9 cellular contexts compared by ENCODE assay signal in genomic region chr16:88977028-88977844, GRCh38. TPM values are rescaled to one million over a fixed set of nuclear protein-coding genes. Genes with fewer than 3 reads are reported as not detected.
A peak's percentile ranks its signal among the peaks of the same experiment; 100 is the strongest.
DNase-seq lines count a peak whose midpoint lies in the region; ATAC-seq and TF ChIP-seq lines count a peak whose summit lies in the region.
"Had no signal": no experiment of that assay in that cellular context is flagged by ENCODE, and none has a peak within 500 bp of the region (broad histone marks: within the 10 kb centered on the region; RNA-seq: fewer than 3 reads in every experiment).

TSS of gene CBFA2T3 (minus strand) at chr16:88977207. CDS start at chr16:88976807, 400 bp downstream.

- peaks cover 0 to 11% of the 10 kb centered on the region in 2 donors for H3K4me1 ChIP-seq in lung (ENCODE audit: control insufficient read depth in 2 of 2, insufficient read depth in 2 of 2, low read length in 2 of 2)
- no peaks in the 10 kb centered on the region for H3K4me1 ChIP-seq in effector memory CD4-positive, alpha-beta T cell (ENCODE audit: control insufficient read depth, insufficient read depth, low read length, poor library complexity, severe bottlenecking)

- no peaks in the 10 kb centered on the region for H3K27me3 ChIP-seq in lung (ENCODE audit: control insufficient read depth, insufficient read depth)
- H3K27me3 ChIP-seq in effector memory CD4-positive, alpha-beta T cell (replicated peaks; ENCODE audit: control insufficient read depth, insufficient read depth, low read length, poor library complexity, severe bottlenecking) = peaks cover 27% of the 10 kb centered on the region

- DNase-seq in NCI-H146 (lab: John Stamatoyannopoulos, UW) (peak; percentile 36), NCI-H146 treated with DMSO at 0.1 percent for 48 hours (lab: John Stamatoyannopoulos, UW; ENCODE audit: unreplicated experiment) (no peak), lung (ENCODE audit: low spot score) (peak; percentile 76), ureter (ENCODE audit: low spot score) (peak; percentile 67)
- DNase-seq in effector memory CD4-positive, alpha-beta T cell = no peak
- DNase-seq in activated CD4-positive, alpha-beta T cell treated with anti-CD3 and anti-CD28 coated beads, Interleukin-2, amount 50 U/mL, for 1 hour = no peak

- no peak within 1 kb of the TSS for H3K4me3 ChIP-seq in lung
- H3K4me3 ChIP-seq in effector memory CD4-positive, alpha-beta T cell (ENCODE audit: insufficient read depth, low read depth, low read length, poor library complexity, severe bottlenecking) = no peak within 1 kb of the TSS

- H3K27ac ChIP-seq in adipose tissue (ENCODE audit: low read depth, low read length) (no peak within 1 kb of the TSS), lung (ENCODE audit: low read depth in 1 of 2, low read length in 1 of 2) (peak within 1 kb of the TSS in 1 of 2 donors; percentile 50)
- no peak within 1 kb of the TSS for H3K27ac ChIP-seq in effector memory CD4-positive, alpha-beta T cell (ENCODE audit: insufficient read depth, low read length, poor library complexity, severe bottlenecking)

- no peaks in the 10 kb centered on the region for H3K9me3 ChIP-seq in lung (ENCODE audit: control insufficient read depth in 2 of 2, insufficient read depth in 1 of 2, low read length in 1 of 2)
- no peaks in the 10 kb centered on the region for H3K9me3 ChIP-seq in effector memory CD4-positive, alpha-beta T cell (ENCODE audit: control insufficient read depth, low read length)

- 26 to 51% (median 30%) methylated on average over 27 to 31 of the region's 31 CpGs for WGBS in adipose tissue, 3 donors
- WGBS in lung, 2 donors = 17 to 34% methylated on average over 28 to 31 of the region's 31 CpGs

- ATAC-seq in lung (ENCODE audit: insufficient read depth, low FRiP score) (peak; percentile 51), GM18907 (IDR thresholded peaks at IDR 0.05; ENCODE audit: unreplicated experiment) (no peak)

- H3K36me3 ChIP-seq in lung (ENCODE audit: control insufficient read depth in 2 of 2, insufficient read depth in 2 of 2, low read length in 2 of 2) = no peaks in the 10 kb centered on the region
- no peaks in the 10 kb centered on the region for H3K36me3 ChIP-seq in effector memory CD4-positive, alpha-beta T cell (ENCODE audit: control insufficient read depth, insufficient read depth, low read length)

- no peak for TF ChIP-seq CTCF in lung (IDR thresholded peaks at IDR 0.05; ENCODE audit: control extremely low read depth, extremely low read depth)

RNA-seq across cellular contexts. Expression of gene CBFA2T3, which starts in this region (rescaled TPM):
- 10 to 100 TPM in 2 of 3 donors, 1 to 10 TPM in 1; 7.7 to 19.6 (median 10.7) TPM for polyA plus RNA-seq in adipose tissue
- 10 to 100 TPM in 1 of 2 donors, 1 to 10 TPM in 1; 4.7 to 11.8 TPM for total RNA-seq in lung
- 1 to 10 TPM; 6.2 to 7.0 TPM for polyA plus RNA-seq in lung
- total RNA-seq in ureter = 11.2 TPM
- total RNA-seq: A172 had no signal

Comparison
In these comparisons a context has a peak if more than half of its experiments do, and no peak if none do; other contexts are left out.
1. DNase-seq: peak in NCI-H146 (single experiment), lung (single experiment) and ureter (single experiment); none in NCI-H146 treated with DMSO at 0.1 percent for 48 hours (single experiment), effector memory CD4-positive, alpha-beta T cell (0 of 3) and activated CD4-positive, alpha-beta T cell treated with anti-CD3 and anti-CD28 coated beads, Interleukin-2, amount 50 U/mL, for 1 hour (single experiment).